ENCODE assay signal across 19 cellular contexts in genomic region chr20:59157064-59157463, GRCh38. TPM values are rescaled to one million over a fixed set of nuclear protein-coding genes. Genes with fewer than 3 reads are reported as not detected.
DNase-seq lines count a peak whose midpoint lies in the region; ATAC-seq and TF ChIP-seq lines count a peak whose summit lies in the region.
"Had no signal": no experiment of that assay in that cellular context is flagged by ENCODE, and none has a peak within 500 bp of the region (broad histone marks: within the 10 kb centered on the region; RNA-seq: fewer than 3 reads in every experiment).

No MANE protein-coding gene starts in this region.

- H3K27ac ChIP-seq in CD4-positive, CD25-positive, alpha-beta regulatory T cell (ENCODE audit: insufficient read depth, low read length, poor library complexity, severe bottlenecking), result peak overlapping the region; percentile 99
- H3K27ac ChIP-seq in CD8-positive, alpha-beta T cell (ENCODE audit: low read depth, low read length), result no peak overlapping the region
- H3K27ac ChIP-seq: HL-60, PC-9 had no signal

- DNase-seq in activated CD8-positive, alpha-beta memory T cell treated with anti-CD3 and anti-CD28 coated beads, Interleukin-2, amount 10 ng/mL, durations not matched to agents 7 days and 5 days, result peak; percentile 9
- no peak for DNase-seq in activated CD8-positive, alpha-beta memory T cell treated with anti-CD3 and anti-CD28 coated beads, Interleukin-2, amount 50 U/mL, for 4 hours
- DNase-seq in CD4-positive, CD25-positive, alpha-beta regulatory T cell, result no peak
- no peak for DNase-seq in CD8-positive, alpha-beta T cell
- DNase-seq in 8988T (no peak), retina (no peak)
- DNase-seq: ACHN, DMS79, H9, Kasumi-1, MM.1S, NCI-H1092 treated with DMSO at 0.1 percent for 48 hours, NCI-H510A treated with DMSO at 0.1 percent for 48 hours, NCI-H82, PC-9 had no signal

- peaks cover 3% of the 10 kb centered on the region for H3K36me3 ChIP-seq in CD4-positive, CD25-positive, alpha-beta regulatory T cell (ENCODE audit: control insufficient read depth, insufficient read depth, low read length)
- no peaks in the 10 kb centered on the region for H3K36me3 ChIP-seq in CD8-positive, alpha-beta T cell (ENCODE audit: insufficient read depth, low read length)

- H3K4me3 Mint-ChIP-seq in activated CD8-positive, alpha-beta memory T cell treated with anti-CD3 and anti-CD28 coated beads, Interleukin-2, amount 10 ng/mL, durations not matched to agents 7 days and 5 days, result no peak overlapping the region
- peak overlapping the region; percentile 32 to 93 (median 66) for H3K4me3 Mint-ChIP-seq in CD4-positive, CD25-positive, alpha-beta regulatory T cell
- H3K4me3 Mint-ChIP-seq in CD8-positive, alpha-beta T cell, result no peak overlapping the region
- peak overlapping the region; percentile 98 for H3K4me3 Mint-ChIP-seq in activated T-helper 17 cell treated with anti-CD3 and anti-CD28 coated beads, Interleukin-2, amount 50 U/mL, for 72 hours
- H3K4me3 Mint-ChIP-seq: H9, IgD-negative memory B cell had no signal

- no peak for TF ChIP-seq CTCF in CD8-positive, alpha-beta T cell (IDR thresholded peaks at IDR 0.05)

- POLR2A ChIA-PET in CD8-positive, alpha-beta T cell (lab: Charles Lee), result interaction anchor here (3.5 kb wide), 1 partner anchor 34 kb away, joined by 33 read pairs; no protein-coding TSS in a partner anchor

- no peaks in the 10 kb centered on the region for H3K9me3 Mint-ChIP-seq in activated CD8-positive, alpha-beta memory T cell treated with anti-CD3 and anti-CD28 coated beads, Interleukin-2, amount 10 ng/mL, durations not matched to agents 7 days and 5 days (ENCODE audit: low read depth)
- H3K9me3 Mint-ChIP-seq in CD4-positive, CD25-positive, alpha-beta regulatory T cell, result no peaks in the 10 kb centered on the region
- H3K9me3 Mint-ChIP-seq in CD8-positive, alpha-beta T cell, result no peaks in the 10 kb centered on the region
- H3K9me3 Mint-ChIP-seq in activated T-helper 17 cell treated with anti-CD3 and anti-CD28 coated beads, Interleukin-2, amount 50 U/mL, for 72 hours, result no peaks in the 10 kb centered on the region
- H3K9me3 Mint-ChIP-seq: H9 had no signal

- peak overlapping the region; percentile 49 for H3K4me3 ChIP-seq in CD4-positive, CD25-positive, alpha-beta regulatory T cell (ENCODE audit: low read depth, low read length)
- H3K4me3 ChIP-seq in CD8-positive, alpha-beta T cell (ENCODE audit: low read depth, low read length), result no peak overlapping the region
- H3K4me3 ChIP-seq: PC-9 had no signal

- peaks cover 12% of the 10 kb centered on the region for H3K27me3 Mint-ChIP-seq in activated CD8-positive, alpha-beta memory T cell treated with anti-CD3 and anti-CD28 coated beads, Interleukin-2, amount 10 ng/mL, durations not matched to agents 7 days and 5 days
- no peaks in the 10 kb centered on the region for H3K27me3 Mint-ChIP-seq in CD4-positive, CD25-positive, alpha-beta regulatory T cell
- no peaks in the 10 kb centered on the region for H3K27me3 Mint-ChIP-seq in CD8-positive, alpha-beta T cell (ENCODE audit: low read depth)
- no peaks in the 10 kb centered on the region for H3K27me3 Mint-ChIP-seq in activated T-helper 17 cell treated with anti-CD3 and anti-CD28 coated beads, Interleukin-2, amount 50 U/mL, for 72 hours

- ATAC-seq in activated CD8-positive, alpha-beta memory T cell treated with anti-CD3 and anti-CD28 coated beads, Interleukin-2, amount 10 ng/mL, durations not matched to agents 7 days and 5 days, result no peak
- no peak for ATAC-seq in CD4-positive, CD25-positive, alpha-beta regulatory T cell (ENCODE audit: low read depth in 2 of 2)
- no peak for ATAC-seq in CD8-positive, alpha-beta T cell
- no peak for ATAC-seq in activated T-helper 17 cell treated with anti-CD3 and anti-CD28 coated beads, Interleukin-2, amount 50 U/mL, for 72 hours (replicated peaks)
- ATAC-seq in GM21526 (IDR thresholded peaks at IDR 0.05; ENCODE audit: low FRiP score, unreplicated experiment), result no peak

- intact Hi-C loops in CD8-positive, alpha-beta T cell (cut with DNase I, micrococcal nuclease), result loop anchor here in 1 of 2 experiments (5.0 to 10.0 kb wide), 2 partner anchors 70 to 1762 kb away; partner anchors contain the start of gene RBM38

- H3K4me1 ChIP-seq in CD4-positive, CD25-positive, alpha-beta regulatory T cell (ENCODE audit: control insufficient read depth, insufficient read depth, low read length, poor library complexity, severe bottlenecking), result peaks cover 98% of the 10 kb centered on the region
- H3K4me1 ChIP-seq in CD8-positive, alpha-beta T cell (ENCODE audit: insufficient read depth, low read length), result peaks cover 76% of the 10 kb centered on the region

- H3K36me3 Mint-ChIP-seq in activated CD8-positive, alpha-beta memory T cell treated with anti-CD3 and anti-CD28 coated beads, Interleukin-2, amount 10 ng/mL, durations not matched to agents 7 days and 5 days, result no peaks in the 10 kb centered on the region
- peaks cover 38% of the 10 kb centered on the region for H3K36me3 Mint-ChIP-seq in CD4-positive, CD25-positive, alpha-beta regulatory T cell
- H3K36me3 Mint-ChIP-seq in CD8-positive, alpha-beta T cell, result peaks cover 20% of the 10 kb centered on the region
- H3K36me3 Mint-ChIP-seq in activated T-helper 17 cell treated with anti-CD3 and anti-CD28 coated beads, Interleukin-2, amount 50 U/mL, for 72 hours (ENCODE audit: low read depth), result peaks cover 14% of the 10 kb centered on the region
- H3K36me3 Mint-ChIP-seq: IgD-negative memory B cell had no signal

- H3K27me3 ChIP-seq in CD4-positive, CD25-positive, alpha-beta regulatory T cell (ENCODE audit: control insufficient read depth, insufficient read depth, low read length), result no peaks in the 10 kb centered on the region
- no peaks in the 10 kb centered on the region for H3K27me3 ChIP-seq in CD8-positive, alpha-beta T cell (ENCODE audit: insufficient read depth, low read length)

- CTCF ChIA-PET in activated CD8-positive, alpha-beta memory T cell treated with anti-CD3 and anti-CD28 coated beads, Interleukin-2, amount 10 ng/mL, durations not matched to agents 7 days and 5 days (lab: Charles Lee), result no interaction called here
- CTCF ChIA-PET in CD8-positive, alpha-beta T cell (lab: Charles Lee), result interaction anchor here (1.4 kb wide), 1 partner anchor 51 kb away, joined by 5 read pairs; no protein-coding TSS in a partner anchor

- no peak overlapping the region for H3K27ac Mint-ChIP-seq in activated CD8-positive, alpha-beta memory T cell treated with anti-CD3 and anti-CD28 coated beads, Interleukin-2, amount 10 ng/mL, durations not matched to agents 7 days and 5 days
- H3K27ac Mint-ChIP-seq in CD4-positive, CD25-positive, alpha-beta regulatory T cell, result peak overlapping the region; percentile 98 to 100 (median 99)
- peak overlapping the region; percentile 98 for H3K27ac Mint-ChIP-seq in CD8-positive, alpha-beta T cell
- H3K27ac Mint-ChIP-seq in activated T-helper 17 cell treated with anti-CD3 and anti-CD28 coated beads, Interleukin-2, amount 50 U/mL, for 72 hours, result peak overlapping the region; percentile 100
- H3K27ac Mint-ChIP-seq: H9, IgD-negative memory B cell had no signal

- no peaks in the 10 kb centered on the region for H3K9me3 ChIP-seq in CD4-positive, CD25-positive, alpha-beta regulatory T cell (ENCODE audit: control insufficient read depth in 2 of 2, low read length in 2 of 2)
- no peaks in the 10 kb centered on the region for H3K9me3 ChIP-seq in CD8-positive, alpha-beta T cell (ENCODE audit: low read length)

- peaks cover 52% of the 10 kb centered on the region for H3K4me1 Mint-ChIP-seq in activated CD8-positive, alpha-beta memory T cell treated with anti-CD3 and anti-CD28 coated beads, Interleukin-2, amount 10 ng/mL, durations not matched to agents 7 days and 5 days
- peaks cover 41 to 97% (median 83%) of the 10 kb centered on the region in 4 donors for H3K4me1 Mint-ChIP-seq in CD4-positive, CD25-positive, alpha-beta regulatory T cell
- H3K4me1 Mint-ChIP-seq in CD8-positive, alpha-beta T cell (ENCODE audit: low read depth), result peaks cover 93% of the 10 kb centered on the region
- H3K4me1 Mint-ChIP-seq in activated T-helper 17 cell treated with anti-CD3 and anti-CD28 coated beads, Interleukin-2, amount 50 U/mL, for 72 hours, result peaks cover 62% of the 10 kb centered on the region

RNA-seq across cellular contexts. Expression of gene ZNF831, which starts 6.6 kb away (rescaled TPM):
- 10 to 100 TPM in 1 of 2 experiments, 1 to 10 TPM in 1; 7.9 to 10.2 TPM for total RNA-seq in activated CD8-positive, alpha-beta memory T cell treated with anti-CD3 and anti-CD28 coated beads, Interleukin-2, amount 10 ng/mL, durations not matched to agents 7 days and 5 days
- 90.3 TPM for total RNA-seq in CD4-positive, CD25-positive, alpha-beta regulatory T cell
- polyA plus RNA-seq in CD4-positive, CD25-positive, alpha-beta regulatory T cell, result 10 to 100 TPM; 15.9 to 22.1 (median 17.6) TPM
- 10 to 100 TPM; 15.3 to 16.3 TPM for total RNA-seq in CD8-positive, alpha-beta T cell
- total RNA-seq in activated T-helper 17 cell treated with anti-CD3 and anti-CD28 coated beads, Interleukin-2, amount 50 U/mL, for 72 hours, result 10 to 100 TPM; 13.5 to 17.8 TPM
- total RNA-seq: H9, PC-9 had no signal

Comparison
In these comparisons a context has a peak if more than half of its experiments do, and no peak if none do; other contexts are left out.
1. H3K4me3 Mint-ChIP-seq: peak in CD4-positive, CD25-positive, alpha-beta regulatory T cell (4 of 4) and activated T-helper 17 cell treated with anti-CD3 and anti-CD28 coated beads, Interleukin-2, amount 50 U/mL, for 72 hours (single experiment); none in activated CD8-positive, alpha-beta memory T cell treated with anti-CD3 and anti-CD28 coated beads, Interleukin-2, amount 10 ng/mL, durations not matched to agents 7 days and 5 days (single experiment) and CD8-positive, alpha-beta T cell (single experiment).